ENCODE assay signal across 22 cellular contexts in genomic region chr3:43095370-43095769, GRCh38.
"Had no signal": no experiment of that assay in that cellular context is flagged by ENCODE, and none has a peak within 500 bp of the region (broad histone marks: within the 10 kb centered on the region; RNA-seq: fewer than 3 reads in every experiment).

No MANE protein-coding gene starts in this region.

- H3K36me3 ChIP-seq: heart left ventricle, neural progenitor cell, ovary, upper lobe of right lung, vagina had no signal

- H3K4me3 Mint-ChIP-seq: natural killer cell; neural progenitor cell; stimulated activated effector memory CD8-positive, alpha-beta T cell treated with anti-CD3 and anti-CD28 coated beads, Interleukin-12 subunit alpha, Interleukin-12 subunit beta, amount 100 ng/mL, for 72 hours; stimulated activated naive CD8-positive, alpha-beta T cell treated with anti-CD3 and anti-CD28 coated beads, Interleukin-15, Interleukin-2, amounts not matched to agents 100 ng/mL and 50 ng/mL, for 24 hours had no signal

- H3K27ac ChIP-seq: coronary artery, heart left ventricle, neural progenitor cell, ovary, testis, tibial nerve, upper lobe of right lung, vagina had no signal

- H3K36me3 Mint-ChIP-seq: natural killer cell; stimulated activated effector memory CD8-positive, alpha-beta T cell treated with anti-CD3 and anti-CD28 coated beads, Interleukin-12 subunit alpha, Interleukin-12 subunit beta, amount 100 ng/mL, for 72 hours had no signal

- DNase-seq: effector CD8-positive, alpha-beta T cell; foreskin melanocyte; heart left ventricle; hippocampal formation; left colon; left ventricle myocardium superior; mesenchymal stem cell; natural killer cell; nucleus accumbens; ovary; right cardiac atrium; stimulated activated CD4-positive, alpha-beta T cell treated with anti-CD3 and anti-CD28 coated beads, Interleukin-4, amount 100 ng/mL, for 1 hour; stimulated activated CD8-positive, alpha-beta memory T cell treated with anti-CD3 and anti-CD28 coated beads, Interleukin-4, amount 100 ng/mL, for 48 hours; testis; upper lobe of right lung had no signal

- H3K4me3 ChIP-seq: coronary artery, heart left ventricle, lung, neural progenitor cell, ovary, testis, tibial nerve, upper lobe of right lung, vagina had no signal

- H3K9me3 ChIP-seq: heart left ventricle, ovary, testis, tibial nerve, upper lobe of right lung, vagina had no signal

- H3K9me3 Mint-ChIP-seq: natural killer cell; neural progenitor cell; stimulated activated effector memory CD8-positive, alpha-beta T cell treated with anti-CD3 and anti-CD28 coated beads, Interleukin-12 subunit alpha, Interleukin-12 subunit beta, amount 100 ng/mL, for 72 hours; stimulated activated naive CD8-positive, alpha-beta T cell treated with anti-CD3 and anti-CD28 coated beads, Interleukin-15, Interleukin-2, amounts not matched to agents 100 ng/mL and 50 ng/mL, for 24 hours had no signal

- H3K27me3 ChIP-seq: heart left ventricle, neural progenitor cell, ovary, testis, tibial nerve, upper lobe of right lung, vagina had no signal

- H3K27ac Mint-ChIP-seq: natural killer cell; stimulated activated effector memory CD8-positive, alpha-beta T cell treated with anti-CD3 and anti-CD28 coated beads, Interleukin-12 subunit alpha, Interleukin-12 subunit beta, amount 100 ng/mL, for 72 hours; stimulated activated naive CD8-positive, alpha-beta T cell treated with anti-CD3 and anti-CD28 coated beads, Interleukin-15, Interleukin-2, amounts not matched to agents 100 ng/mL and 50 ng/mL, for 24 hours had no signal

- ATAC-seq: heart left ventricle; left colon; left ventricle myocardium superior; natural killer cell; right cardiac atrium; stimulated activated effector memory CD8-positive, alpha-beta T cell treated with anti-CD3 and anti-CD28 coated beads, Interleukin-12 subunit alpha, Interleukin-12 subunit beta, amount 100 ng/mL, for 72 hours; upper lobe of right lung had no signal

- H3K9ac ChIP-seq: neural progenitor cell had no signal

- H2AFZ ChIP-seq: neural progenitor cell had no signal

- H3K27me3 Mint-ChIP-seq: stimulated activated naive CD8-positive, alpha-beta T cell treated with anti-CD3 and anti-CD28 coated beads, Interleukin-15, Interleukin-2, amounts not matched to agents 100 ng/mL and 50 ng/mL, for 24 hours had no signal
